32 cellular contexts compared by ENCODE assay signal in genomic region chr10:78188459-78188858, GRCh38.
"Had no signal": no experiment of that assay in that cellular context is flagged by ENCODE, and none has a peak within 500 bp of the region (broad histone marks: within the 10 kb centered on the region; RNA-seq: fewer than 3 reads in every experiment).

No MANE protein-coding gene starts in this region.

- H3K4me3 ChIP-seq: ascending aorta, breast epithelium, cardiac muscle cell, colonic mucosa, esophagus muscularis mucosa, heart left ventricle had no signal

- FAIRE-seq: frontal cortex had no signal

- H3K9me3 Mint-ChIP-seq: activated CD4-positive, alpha-beta T cell treated with anti-CD3 and anti-CD28 coated beads, Interleukin-2, amount 10 ng/mL, durations not matched to agents 24 days and 14 days; activated naive CD8-positive, alpha-beta T cell treated with anti-CD3 and anti-CD28 coated beads, Interleukin-2, amount 10 ng/mL, durations not matched to agents 7 days and 5 days had no signal

- H3K36me3 Mint-ChIP-seq: activated CD4-positive, alpha-beta memory T cell treated with anti-CD3 and anti-CD28 coated beads for 36 hours; activated naive CD4-positive, alpha-beta T cell treated with anti-CD3 and anti-CD28 coated beads, Interleukin-2, amount 10 ng/mL, durations not matched to agents 7 days and 5 days; activated naive CD4-positive, alpha-beta T cell treated with anti-CD3 and anti-CD28 coated beads, Interleukin-2, amount 50 U/mL, for 72 hours; activated naive CD8-positive, alpha-beta T cell treated with anti-CD3 and anti-CD28 coated beads, Interleukin-2, amount 10 ng/mL, durations not matched to agents 7 days and 5 days; brain; T-cell had no signal

- H3K36me3 ChIP-seq: ascending aorta, breast epithelium, cardiac muscle cell, colonic mucosa, esophagus muscularis mucosa, heart left ventricle, WERI-Rb-1 had no signal

- DNase-seq: activated B cell treated with CpG ODN at 0.5 μM for 24 hours; activated CD4-positive, alpha-beta memory T cell treated with anti-CD3 and anti-CD28 coated beads for 36 hours; activated CD4-positive, alpha-beta T cell treated with anti-CD3 and anti-CD28 coated beads for 36 hours; activated CD4-positive, alpha-beta T cell treated with anti-CD3 and anti-CD28 coated beads, Interleukin-2, amount 10 ng/mL, durations not matched to agents 24 days and 14 days; activated CD4-positive, CD25-positive, alpha-beta regulatory T cell treated with anti-CD3 and anti-CD28 coated beads, Interleukin-2, amount 50 U/mL, for 72 hours; activated CD8-positive, alpha-beta memory T cell treated with anti-CD3 and anti-CD28 coated beads, Interleukin-2, amount 50 U/mL, for 48 hours; activated gamma-delta T cell; activated naive CD4-positive, alpha-beta T cell; activated naive CD4-positive, alpha-beta T cell treated with anti-CD3 and anti-CD28 coated beads, Interleukin-2, amount 10 ng/mL, durations not matched to agents 7 days and 5 days; activated naive CD8-positive, alpha-beta T cell treated with anti-CD3 and anti-CD28 coated beads, Interleukin-2, amount 10 ng/mL, durations not matched to agents 7 days and 5 days; activated T-cell treated with anti-CD3 and anti-CD28 coated beads for 4 hours; activated T-cell treated with anti-CD3 and anti-CD28 coated beads, Interleukin-2, amount 50 U/mL, for 24 hours; activated T-cell treated with anti-CD3 and anti-CD28 coated beads, Interleukin-2, amount 50 U/mL, for 72 hours; central memory CD4-positive, alpha-beta T cell; cerebellar nuclear complex; colonic mucosa; effector memory CD4-positive, alpha-beta T cell; endodermal cell; erythroblast; SW 1271; T-cell; T1000; WERI-Rb-1 had no signal

- H3K4me1 ChIP-seq: ascending aorta, breast epithelium, colonic mucosa had no signal

- ATAC-seq: activated CD4-positive, alpha-beta T cell treated with anti-CD3 and anti-CD28 coated beads for 36 hours; activated naive CD4-positive, alpha-beta T cell treated with anti-CD3 and anti-CD28 coated beads, Interleukin-2, amount 50 U/mL, for 72 hours; activated T-cell treated with anti-CD3 and anti-CD28 coated beads, Interleukin-2, amount 50 U/mL, for 72 hours; heart left ventricle; T-cell had no signal

- H3K9me3 ChIP-seq: colonic mucosa had no signal

- H3K4me3 Mint-ChIP-seq: activated B cell treated with CpG ODN at 0.5 μM for 24 hours; activated CD4-positive, alpha-beta memory T cell treated with anti-CD3 and anti-CD28 coated beads for 36 hours; activated CD4-positive, alpha-beta T cell treated with anti-CD3 and anti-CD28 coated beads for 36 hours; activated CD4-positive, alpha-beta T cell treated with anti-CD3 and anti-CD28 coated beads, Interleukin-2, amount 10 ng/mL, durations not matched to agents 24 days and 14 days; activated naive CD4-positive, alpha-beta T cell treated with anti-CD3 and anti-CD28 coated beads, Interleukin-2, amount 10 ng/mL, durations not matched to agents 7 days and 5 days; activated naive CD8-positive, alpha-beta T cell treated with anti-CD3 and anti-CD28 coated beads, Interleukin-2, amount 10 ng/mL, durations not matched to agents 7 days and 5 days; activated T-cell treated with anti-CD3 and anti-CD28 coated beads, Interleukin-2, amount 50 U/mL, for 24 hours; activated T-cell treated with anti-CD3 and anti-CD28 coated beads, Interleukin-2, amount 50 U/mL, for 72 hours; brain; endodermal cell; T-cell; T-helper 1 cell treated with Interleukin-12 subunit alpha and Interleukin-12 subunit beta and Interleukin-4 antibody, amounts not matched to agents 30 μg/mL and 1 μg/mL, for 36 hours had no signal

- H3K4me1 Mint-ChIP-seq: activated B cell treated with CpG ODN at 0.5 μM for 24 hours; activated CD4-positive, alpha-beta T cell treated with anti-CD3 and anti-CD28 coated beads for 36 hours; activated CD4-positive, alpha-beta T cell treated with anti-CD3 and anti-CD28 coated beads, Interleukin-2, amount 10 ng/mL, durations not matched to agents 24 days and 14 days; activated naive CD4-positive, alpha-beta T cell treated with anti-CD3 and anti-CD28 coated beads, Interleukin-2, amount 10 ng/mL, durations not matched to agents 7 days and 5 days; T-cell had no signal

- H3K27me3 ChIP-seq: ascending aorta, breast epithelium, cardiac muscle cell, colonic mucosa, esophagus muscularis mucosa, heart left ventricle had no signal

- H3K27ac Mint-ChIP-seq: activated B cell treated with CpG ODN at 0.5 μM for 24 hours; activated CD4-positive, alpha-beta memory T cell treated with anti-CD3 and anti-CD28 coated beads for 36 hours; activated CD4-positive, alpha-beta T cell treated with anti-CD3 and anti-CD28 coated beads for 36 hours; activated CD4-positive, alpha-beta T cell treated with anti-CD3 and anti-CD28 coated beads, Interleukin-2, amount 10 ng/mL, durations not matched to agents 24 days and 14 days; activated naive CD4-positive, alpha-beta T cell treated with anti-CD3 and anti-CD28 coated beads, Interleukin-2, amount 10 ng/mL, durations not matched to agents 7 days and 5 days; activated naive CD4-positive, alpha-beta T cell treated with anti-CD3 and anti-CD28 coated beads, Interleukin-2, amount 50 U/mL, for 72 hours; activated naive CD8-positive, alpha-beta T cell treated with anti-CD3 and anti-CD28 coated beads, Interleukin-2, amount 10 ng/mL, durations not matched to agents 7 days and 5 days; activated T-cell treated with anti-CD3 and anti-CD28 coated beads, Interleukin-2, amount 50 U/mL, for 24 hours; activated T-cell treated with anti-CD3 and anti-CD28 coated beads, Interleukin-2, amount 50 U/mL, for 72 hours; endodermal cell; T-cell; T-helper 1 cell treated with Interleukin-12 subunit alpha and Interleukin-12 subunit beta and Interleukin-4 antibody, amounts not matched to agents 30 μg/mL and 1 μg/mL, for 36 hours had no signal

- H3K27ac ChIP-seq: ascending aorta, breast epithelium, cardiac muscle cell, colonic mucosa, esophagus muscularis mucosa, heart left ventricle, WERI-Rb-1 had no signal

- H3K27me3 Mint-ChIP-seq: activated B cell treated with CpG ODN at 0.5 μM for 24 hours; activated CD4-positive, alpha-beta T cell treated with anti-CD3 and anti-CD28 coated beads for 36 hours; activated CD4-positive, alpha-beta T cell treated with anti-CD3 and anti-CD28 coated beads, Interleukin-2, amount 10 ng/mL, durations not matched to agents 24 days and 14 days; T-cell had no signal
